1 cellular context compared by ENCODE assay signal in the genomic region with DNA sequence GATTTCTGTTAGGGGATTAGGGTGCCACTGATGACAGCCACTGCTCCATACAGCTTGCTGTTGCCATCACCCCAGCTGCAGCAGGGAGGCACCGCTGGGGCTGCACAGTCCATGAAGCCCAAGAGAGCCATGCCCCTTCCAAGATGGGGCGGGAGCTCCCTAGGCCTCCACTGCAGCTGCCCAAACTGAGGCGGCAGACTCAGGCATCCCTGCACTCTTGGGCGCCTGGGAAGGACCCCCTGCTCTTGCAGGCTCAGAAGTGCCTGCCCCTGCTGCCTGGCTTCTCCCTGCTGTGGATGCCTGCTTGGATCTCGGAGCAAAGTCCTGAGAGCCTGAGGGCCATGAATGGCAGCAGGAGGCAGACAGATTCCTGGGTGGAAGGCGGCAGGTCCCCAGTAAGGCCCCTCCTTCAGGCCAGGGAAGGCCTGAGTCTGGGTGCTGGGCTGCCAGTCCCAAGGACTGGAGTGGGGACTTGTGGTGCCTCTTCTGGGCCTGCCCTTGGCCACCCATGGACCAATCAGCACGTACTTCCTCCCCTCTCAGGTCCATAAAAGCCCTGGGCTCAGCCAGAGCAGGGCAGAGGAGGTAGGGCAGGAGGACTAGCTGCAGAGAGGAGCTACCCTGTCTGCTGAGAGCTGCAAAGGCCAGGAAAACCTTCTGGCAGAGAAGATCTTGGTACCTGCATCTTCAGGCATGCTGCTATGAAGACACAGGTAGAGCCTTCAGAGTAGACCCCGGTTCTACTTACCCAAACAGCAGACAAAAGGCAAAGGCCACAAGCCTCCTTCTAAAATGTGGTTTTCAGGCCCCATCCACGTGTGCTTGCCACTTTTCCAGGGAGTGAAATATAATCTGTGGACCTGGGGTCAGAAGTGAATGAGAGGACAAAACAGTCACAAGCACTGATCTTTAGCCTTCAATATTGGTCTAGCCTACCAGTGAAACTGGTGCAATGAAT.
A peak's percentile ranks its signal among the peaks of the same experiment; 100 is the strongest.
TF ChIP-seq lines count a peak whose summit lies in the region.

No MANE protein-coding gene starts in this region.

TF ChIP-seq in HepG2, 621 proteins besides CTCF, POLR2A, EP300 and RAD21 (continued from another document and continues in another):
- TF ChIP-seq ZNF407 (CRISPR knock-in tag; IDR thresholded peaks at IDR 0.05; ENCODE audit: not compliant biosample characterization): peak; percentile 39
- TF ChIP-seq, protein P1, sequence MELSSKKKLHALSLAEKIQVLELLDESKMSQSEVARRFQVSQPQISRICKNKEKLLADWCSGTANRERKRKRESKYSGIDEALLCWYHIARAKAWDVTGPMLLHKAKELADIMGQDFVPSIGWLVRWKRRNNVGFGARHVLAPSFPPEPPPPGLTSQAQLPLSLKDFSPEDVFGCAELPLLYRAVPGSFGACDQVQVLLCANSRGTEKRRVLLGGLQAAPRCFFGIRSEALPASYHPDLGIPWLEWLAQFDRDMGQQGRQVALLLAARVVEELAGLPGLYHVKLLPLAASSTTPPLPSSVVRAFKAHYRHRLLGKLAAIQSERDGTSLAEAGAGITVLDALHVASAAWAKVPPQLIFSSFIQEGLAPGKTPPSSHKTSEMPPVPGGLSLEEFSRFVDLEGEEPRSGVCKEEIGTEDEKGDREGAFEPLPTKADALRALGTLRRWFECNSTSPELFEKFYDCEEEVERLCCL (CRISPR knock-in tag; IDR thresholded peaks at IDR 0.05; ENCODE audit: borderline replicate concordance): peak; percentile 94
- TF ChIP-seq POLR2AphosphoS5 (IDR thresholded peaks at IDR 0.05; ENCODE audit: low read depth, low read length): peak; percentile 99
- TF ChIP-seq CEBPZ (IDR thresholded peaks at IDR 0.05; ENCODE audit: low read length): no peak
- no peak for TF ChIP-seq DNMT1 (CRISPR knock-in tag; IDR thresholded peaks at IDR 0.05)
- peak; percentile 58 for TF ChIP-seq PHF20 (CRISPR knock-in tag; IDR thresholded peaks at IDR 0.05)
- TF ChIP-seq HNRNPLL (IDR thresholded peaks at IDR 0.05; ENCODE audit: low read depth, low read length, poor library complexity, severe bottlenecking): no peak
- TF ChIP-seq NONO (IDR thresholded peaks at IDR 0.05): no peak
- TF ChIP-seq NONO (CRISPR knock-in tag; conservative IDR thresholded peaks at IDR 0.05): peak; percentile 92
- peak; percentile 39; the same call in 1 of the 2 replicates for TF ChIP-seq ATF2 (CRISPR knock-in tag; IDR thresholded peaks at IDR 0.05)
- TF ChIP-seq ZNF646 (CRISPR knock-in tag; IDR thresholded peaks at IDR 0.05): no peak
- no peak for TF ChIP-seq CREB1 (IDR thresholded peaks at IDR 0.05)
- peak; percentile 47; the same call in 1 of the 2 replicates for TF ChIP-seq CREB1 (CRISPR knock-in tag; IDR thresholded peaks at IDR 0.05)
- no peak for TF ChIP-seq ZNF484 (CRISPR knock-in tag; IDR thresholded peaks at IDR 0.05; ENCODE audit: borderline replicate concordance, low read depth)
- TF ChIP-seq HMGA1 (CRISPR knock-in tag; conservative IDR thresholded peaks at IDR 0.05): no peak
- TF ChIP-seq ZNF841 (CRISPR knock-in tag; IDR thresholded peaks at IDR 0.05; ENCODE audit: borderline replicate concordance): no peak
- TF ChIP-seq ZSCAN30 (CRISPR knock-in tag; IDR thresholded peaks at IDR 0.05): no peak
- peak; percentile 85; the same call in 1 of the 2 replicates for TF ChIP-seq ZNF816 (CRISPR knock-in tag; IDR thresholded peaks at IDR 0.05; ENCODE audit: borderline replicate concordance)
- no peak for TF ChIP-seq RFX3 (CRISPR knock-in tag; IDR thresholded peaks at IDR 0.05)
- TF ChIP-seq ONECUT2 (CRISPR knock-in tag; IDR thresholded peaks at IDR 0.05): no peak
- TF ChIP-seq, protein P2, sequence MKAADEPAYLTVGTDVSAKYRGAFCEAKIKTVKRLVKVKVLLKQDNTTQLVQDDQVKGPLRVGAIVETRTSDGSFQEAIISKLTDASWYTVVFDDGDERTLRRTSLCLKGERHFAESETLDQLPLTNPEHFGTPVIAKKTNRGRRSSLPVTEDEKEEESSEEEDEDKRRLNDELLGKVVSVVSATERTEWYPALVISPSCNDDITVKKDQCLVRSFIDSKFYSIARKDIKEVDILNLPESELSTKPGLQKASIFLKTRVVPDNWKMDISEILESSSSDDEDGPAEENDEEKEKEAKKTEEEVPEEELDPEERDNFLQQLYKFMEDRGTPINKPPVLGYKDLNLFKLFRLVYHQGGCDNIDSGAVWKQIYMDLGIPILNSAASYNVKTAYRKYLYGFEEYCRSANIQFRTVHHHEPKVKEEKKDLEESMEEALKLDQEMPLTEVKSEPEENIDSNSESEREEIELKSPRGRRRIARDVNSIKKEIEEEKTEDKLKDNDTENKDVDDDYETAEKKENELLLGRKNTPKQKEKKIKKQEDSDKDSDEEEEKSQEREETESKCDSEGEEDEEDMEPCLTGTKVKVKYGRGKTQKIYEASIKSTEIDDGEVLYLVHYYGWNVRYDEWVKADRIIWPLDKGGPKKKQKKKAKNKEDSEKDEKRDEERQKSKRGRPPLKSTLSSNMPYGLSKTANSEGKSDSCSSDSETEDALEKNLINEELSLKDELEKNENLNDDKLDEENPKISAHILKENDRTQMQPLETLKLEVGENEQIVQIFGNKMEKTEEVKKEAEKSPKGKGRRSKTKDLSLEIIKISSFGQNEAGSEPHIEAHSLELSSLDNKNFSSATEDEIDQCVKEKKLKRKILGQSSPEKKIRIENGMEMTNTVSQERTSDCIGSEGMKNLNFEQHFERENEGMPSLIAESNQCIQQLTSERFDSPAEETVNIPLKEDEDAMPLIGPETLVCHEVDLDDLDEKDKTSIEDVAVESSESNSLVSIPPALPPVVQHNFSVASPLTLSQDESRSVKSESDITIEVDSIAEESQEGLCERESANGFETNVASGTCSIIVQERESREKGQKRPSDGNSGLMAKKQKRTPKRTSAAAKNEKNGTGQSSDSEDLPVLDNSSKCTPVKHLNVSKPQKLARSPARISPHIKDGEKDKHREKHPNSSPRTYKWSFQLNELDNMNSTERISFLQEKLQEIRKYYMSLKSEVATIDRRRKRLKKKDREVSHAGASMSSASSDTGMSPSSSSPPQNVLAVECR (CRISPR knock-in tag; IDR thresholded peaks at IDR 0.05; ENCODE audit: borderline replicate concordance): peak; percentile 60; the same call in 1 of the 2 replicates
